In the genomic region with DNA sequence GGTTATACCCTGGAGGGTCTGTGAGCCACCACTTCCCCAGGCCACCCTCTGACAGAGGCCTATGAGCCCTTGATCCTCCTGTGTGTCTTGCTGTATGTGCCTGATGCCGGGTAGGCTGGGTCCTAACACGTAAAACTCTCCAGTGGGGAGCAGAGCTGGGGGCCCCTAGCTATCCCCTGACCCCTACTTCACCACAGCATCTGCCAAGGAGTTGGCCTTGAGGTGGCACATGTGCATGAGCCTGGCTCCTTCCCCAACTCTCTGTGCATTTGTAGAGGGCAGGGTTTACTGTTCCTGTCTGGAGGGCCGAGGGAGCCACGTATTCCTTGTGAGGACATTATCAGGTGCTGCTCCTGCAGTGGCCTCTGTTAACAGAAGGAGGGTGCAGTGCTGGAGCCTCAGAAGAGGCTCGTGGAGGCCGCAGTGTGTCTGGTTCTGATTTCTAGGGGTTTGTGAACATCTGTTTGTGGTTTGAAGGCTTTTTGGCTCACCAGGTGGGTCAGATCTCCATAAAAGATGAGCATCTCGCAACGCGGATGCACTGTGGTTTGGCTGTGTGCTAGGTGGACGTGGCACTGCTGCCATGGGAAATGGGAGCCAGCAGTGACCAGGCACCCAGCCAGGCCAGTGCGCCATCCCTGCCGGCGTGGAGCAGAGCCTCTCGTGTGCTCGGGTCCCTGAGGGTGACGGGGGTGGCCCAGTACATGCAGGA, we compare ENCODE assay signal across 1 cellular context.
TF ChIP-seq lines count a peak whose summit lies in the region.

No MANE protein-coding gene starts in this region.

TF ChIP-seq in WTC11, 78 proteins besides CTCF, POLR2A, EP300 and RAD21 (continued from another document):
- no peak for TF ChIP-seq ERG (CRISPR knock-in tag; IDR thresholded peaks at IDR 0.05)
- TF ChIP-seq SMAD3 (CRISPR knock-in tag; IDR thresholded peaks at IDR 0.05; ENCODE audit: borderline replicate concordance), result no peak
- no peak for TF ChIP-seq MAX (CRISPR knock-in tag; IDR thresholded peaks at IDR 0.05)
- no peak for TF ChIP-seq CREB1 (CRISPR knock-in tag; IDR thresholded peaks at IDR 0.05)
- no peak for TF ChIP-seq ZNF396 (CRISPR knock-in tag; IDR thresholded peaks at IDR 0.05; ENCODE audit: borderline replicate concordance)
- no peak for TF ChIP-seq ELF4 (CRISPR knock-in tag; IDR thresholded peaks at IDR 0.05; ENCODE audit: low read depth)
- TF ChIP-seq, protein P1, sequence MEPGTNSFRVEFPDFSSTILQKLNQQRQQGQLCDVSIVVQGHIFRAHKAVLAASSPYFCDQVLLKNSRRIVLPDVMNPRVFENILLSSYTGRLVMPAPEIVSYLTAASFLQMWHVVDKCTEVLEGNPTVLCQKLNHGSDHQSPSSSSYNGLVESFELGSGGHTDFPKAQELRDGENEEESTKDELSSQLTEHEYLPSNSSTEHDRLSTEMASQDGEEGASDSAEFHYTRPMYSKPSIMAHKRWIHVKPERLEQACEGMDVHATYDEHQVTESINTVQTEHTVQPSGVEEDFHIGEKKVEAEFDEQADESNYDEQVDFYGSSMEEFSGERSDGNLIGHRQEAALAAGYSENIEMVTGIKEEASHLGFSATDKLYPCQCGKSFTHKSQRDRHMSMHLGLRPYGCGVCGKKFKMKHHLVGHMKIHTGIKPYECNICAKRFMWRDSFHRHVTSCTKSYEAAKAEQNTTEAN (CRISPR knock-in tag; IDR thresholded peaks at IDR 0.05), result no peak
